In the genomic region with DNA sequence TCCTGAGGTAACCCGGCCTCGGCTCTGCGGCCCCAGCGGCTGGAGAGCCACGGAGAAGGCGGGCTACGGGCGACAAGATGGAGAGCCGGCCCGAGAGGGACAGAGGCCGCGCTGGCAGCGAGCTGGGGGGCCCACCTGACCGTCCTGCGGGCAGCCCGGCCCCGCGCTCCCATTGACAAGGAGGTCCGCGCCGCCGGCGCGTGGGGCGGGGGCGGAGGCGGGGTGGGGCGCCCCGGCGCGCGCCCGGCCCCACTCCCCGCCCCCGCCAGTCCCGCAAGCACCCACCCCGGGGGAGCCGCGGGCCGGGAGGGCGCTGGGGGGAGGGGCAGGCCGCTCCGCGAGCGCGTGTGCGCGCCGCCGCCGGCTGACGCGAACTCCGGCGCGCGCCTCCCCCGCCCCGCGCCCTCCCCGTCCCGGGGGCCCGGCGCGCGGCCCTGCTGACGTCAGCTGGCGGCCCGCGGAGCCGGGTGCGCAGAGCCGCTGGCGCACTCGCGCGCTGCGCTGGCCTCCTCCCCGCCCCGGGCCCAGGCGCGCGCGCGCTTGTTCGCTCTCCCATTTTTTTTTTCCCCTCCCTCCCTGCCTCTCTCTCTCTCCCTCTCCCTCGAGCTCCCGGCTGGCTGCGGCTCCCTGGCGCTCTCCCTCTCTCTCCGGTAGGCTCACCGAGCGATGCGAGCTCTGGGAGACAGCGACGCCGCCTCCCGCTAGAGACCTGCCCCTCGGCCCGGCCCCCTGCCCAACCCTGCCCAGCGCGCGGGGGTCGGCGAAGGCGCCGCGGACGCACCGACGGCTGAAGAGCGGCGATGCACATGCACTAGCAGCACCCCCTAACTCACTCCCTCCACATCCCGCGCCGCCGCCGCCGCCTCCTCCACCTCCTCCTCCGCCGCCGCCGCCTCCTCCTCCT, we compare ENCODE assay signal across 8 cellular contexts.
A peak's percentile ranks its signal among the peaks of the same experiment; 100 is the strongest.
DNase-seq lines count a peak whose midpoint lies in the region; ATAC-seq and TF ChIP-seq lines count a peak whose summit lies in the region.

Gene GNAO1 (plus strand): TSS at position 587 of the 904 bp plus-strand sequence. CDS start 747 bp downstream, outside the sequence.

- no peak for TF ChIP-seq EP300 in Ishikawa (IDR thresholded peaks at IDR 0.05; ENCODE audit: borderline replicate concordance)

- in situ Hi-C loops in astrocyte of the spinal cord (cut with HindIII; ENCODE audit: low sequenced_read_pairs), result no loop called here

- ATAC-seq in GM21825 (IDR thresholded peaks at IDR 0.05; ENCODE audit: unreplicated experiment), result no peak
- ATAC-seq in GM19023 (IDR thresholded peaks at IDR 0.05; ENCODE audit: unreplicated experiment), result no peak

- no peak for DNase-seq in GM12864 (ENCODE audit: low read depth)
- peak; percentile 42 to 78 (median 60) for DNase-seq in T-helper 1 cell
- peak; percentile 9 for DNase-seq in astrocyte of the spinal cord (ENCODE audit: low read depth, low spot score)
- DNase-seq in hippocampal formation (lab: John Stamatoyannopoulos, UW), result peak; percentile 80 to 85
- peak; percentile 94 for DNase-seq in putamen (ENCODE audit: low spot score)

- TF ChIP-seq RAD21 in Ishikawa (IDR thresholded peaks at IDR 0.05; ENCODE audit: low read depth), result no peak

- no peak for TF ChIP-seq CTCF in GM12864 (IDR thresholded peaks at IDR 0.05; ENCODE audit: low read depth, low read length, missing control alignments)
- TF ChIP-seq CTCF in astrocyte of the spinal cord (IDR thresholded peaks at IDR 0.05; ENCODE audit: low read depth, low read length), result no peak

- H3K4me3 ChIP-seq in GM12864 (ENCODE audit: low read depth, low read length) (peak within 1 kb of the TSS; percentile 36), astrocyte of the spinal cord (ENCODE audit: low read depth, low read length) (peak within 1 kb of the TSS; percentile 42)

TF ChIP-seq in Ishikawa, 13 proteins besides CTCF, POLR2A, EP300 and RAD21:
- no peak for TF ChIP-seq CEBPB (IDR thresholded peaks at IDR 0.05)
- peak; percentile 54; the same call in 1 of the 2 replicates for TF ChIP-seq ZBTB7A (IDR thresholded peaks at IDR 0.05; ENCODE audit: low read depth)
TF ChIP-seq in Ishikawa: peak in this region for 1.
